In the genomic region with DNA sequence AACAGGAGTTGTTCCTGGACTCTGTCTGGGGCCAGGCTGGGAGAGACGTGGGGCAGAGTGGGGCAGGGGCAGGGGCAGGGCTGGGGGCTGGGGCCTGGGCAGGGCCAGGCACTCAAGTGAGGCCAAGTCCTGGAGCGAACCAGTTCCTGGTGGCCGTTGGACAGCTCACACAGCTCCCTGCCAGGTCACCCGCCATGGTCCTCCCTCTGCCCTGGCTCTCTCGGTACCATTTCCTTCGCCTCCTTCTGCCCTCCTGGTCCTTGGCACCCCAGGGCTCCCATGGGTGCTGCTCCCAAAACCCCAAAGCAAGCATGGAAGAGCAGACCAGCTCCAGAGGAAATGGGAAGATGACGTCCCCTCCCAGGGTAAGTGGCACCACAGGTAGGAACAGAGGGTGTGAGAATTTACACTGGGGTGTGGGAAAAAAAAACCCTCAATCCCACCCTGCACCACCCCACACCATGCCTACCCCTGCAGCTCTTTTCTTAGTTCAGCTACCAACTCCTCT, we compare ENCODE assay signal across 1 cellular context.
TF ChIP-seq lines count a peak whose summit lies in the region.

A gene with protein sequence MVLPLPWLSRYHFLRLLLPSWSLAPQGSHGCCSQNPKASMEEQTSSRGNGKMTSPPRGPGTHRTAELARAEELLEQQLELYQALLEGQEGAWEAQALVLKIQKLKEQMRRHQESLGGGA (plus strand): TSS at position 142 of the 508 bp plus-strand sequence. CDS start 53 bp downstream, at position 195.

TF ChIP-seq in H1, 55 proteins besides CTCF, POLR2A, EP300 and RAD21:
- TF ChIP-seq, protein P1, sequence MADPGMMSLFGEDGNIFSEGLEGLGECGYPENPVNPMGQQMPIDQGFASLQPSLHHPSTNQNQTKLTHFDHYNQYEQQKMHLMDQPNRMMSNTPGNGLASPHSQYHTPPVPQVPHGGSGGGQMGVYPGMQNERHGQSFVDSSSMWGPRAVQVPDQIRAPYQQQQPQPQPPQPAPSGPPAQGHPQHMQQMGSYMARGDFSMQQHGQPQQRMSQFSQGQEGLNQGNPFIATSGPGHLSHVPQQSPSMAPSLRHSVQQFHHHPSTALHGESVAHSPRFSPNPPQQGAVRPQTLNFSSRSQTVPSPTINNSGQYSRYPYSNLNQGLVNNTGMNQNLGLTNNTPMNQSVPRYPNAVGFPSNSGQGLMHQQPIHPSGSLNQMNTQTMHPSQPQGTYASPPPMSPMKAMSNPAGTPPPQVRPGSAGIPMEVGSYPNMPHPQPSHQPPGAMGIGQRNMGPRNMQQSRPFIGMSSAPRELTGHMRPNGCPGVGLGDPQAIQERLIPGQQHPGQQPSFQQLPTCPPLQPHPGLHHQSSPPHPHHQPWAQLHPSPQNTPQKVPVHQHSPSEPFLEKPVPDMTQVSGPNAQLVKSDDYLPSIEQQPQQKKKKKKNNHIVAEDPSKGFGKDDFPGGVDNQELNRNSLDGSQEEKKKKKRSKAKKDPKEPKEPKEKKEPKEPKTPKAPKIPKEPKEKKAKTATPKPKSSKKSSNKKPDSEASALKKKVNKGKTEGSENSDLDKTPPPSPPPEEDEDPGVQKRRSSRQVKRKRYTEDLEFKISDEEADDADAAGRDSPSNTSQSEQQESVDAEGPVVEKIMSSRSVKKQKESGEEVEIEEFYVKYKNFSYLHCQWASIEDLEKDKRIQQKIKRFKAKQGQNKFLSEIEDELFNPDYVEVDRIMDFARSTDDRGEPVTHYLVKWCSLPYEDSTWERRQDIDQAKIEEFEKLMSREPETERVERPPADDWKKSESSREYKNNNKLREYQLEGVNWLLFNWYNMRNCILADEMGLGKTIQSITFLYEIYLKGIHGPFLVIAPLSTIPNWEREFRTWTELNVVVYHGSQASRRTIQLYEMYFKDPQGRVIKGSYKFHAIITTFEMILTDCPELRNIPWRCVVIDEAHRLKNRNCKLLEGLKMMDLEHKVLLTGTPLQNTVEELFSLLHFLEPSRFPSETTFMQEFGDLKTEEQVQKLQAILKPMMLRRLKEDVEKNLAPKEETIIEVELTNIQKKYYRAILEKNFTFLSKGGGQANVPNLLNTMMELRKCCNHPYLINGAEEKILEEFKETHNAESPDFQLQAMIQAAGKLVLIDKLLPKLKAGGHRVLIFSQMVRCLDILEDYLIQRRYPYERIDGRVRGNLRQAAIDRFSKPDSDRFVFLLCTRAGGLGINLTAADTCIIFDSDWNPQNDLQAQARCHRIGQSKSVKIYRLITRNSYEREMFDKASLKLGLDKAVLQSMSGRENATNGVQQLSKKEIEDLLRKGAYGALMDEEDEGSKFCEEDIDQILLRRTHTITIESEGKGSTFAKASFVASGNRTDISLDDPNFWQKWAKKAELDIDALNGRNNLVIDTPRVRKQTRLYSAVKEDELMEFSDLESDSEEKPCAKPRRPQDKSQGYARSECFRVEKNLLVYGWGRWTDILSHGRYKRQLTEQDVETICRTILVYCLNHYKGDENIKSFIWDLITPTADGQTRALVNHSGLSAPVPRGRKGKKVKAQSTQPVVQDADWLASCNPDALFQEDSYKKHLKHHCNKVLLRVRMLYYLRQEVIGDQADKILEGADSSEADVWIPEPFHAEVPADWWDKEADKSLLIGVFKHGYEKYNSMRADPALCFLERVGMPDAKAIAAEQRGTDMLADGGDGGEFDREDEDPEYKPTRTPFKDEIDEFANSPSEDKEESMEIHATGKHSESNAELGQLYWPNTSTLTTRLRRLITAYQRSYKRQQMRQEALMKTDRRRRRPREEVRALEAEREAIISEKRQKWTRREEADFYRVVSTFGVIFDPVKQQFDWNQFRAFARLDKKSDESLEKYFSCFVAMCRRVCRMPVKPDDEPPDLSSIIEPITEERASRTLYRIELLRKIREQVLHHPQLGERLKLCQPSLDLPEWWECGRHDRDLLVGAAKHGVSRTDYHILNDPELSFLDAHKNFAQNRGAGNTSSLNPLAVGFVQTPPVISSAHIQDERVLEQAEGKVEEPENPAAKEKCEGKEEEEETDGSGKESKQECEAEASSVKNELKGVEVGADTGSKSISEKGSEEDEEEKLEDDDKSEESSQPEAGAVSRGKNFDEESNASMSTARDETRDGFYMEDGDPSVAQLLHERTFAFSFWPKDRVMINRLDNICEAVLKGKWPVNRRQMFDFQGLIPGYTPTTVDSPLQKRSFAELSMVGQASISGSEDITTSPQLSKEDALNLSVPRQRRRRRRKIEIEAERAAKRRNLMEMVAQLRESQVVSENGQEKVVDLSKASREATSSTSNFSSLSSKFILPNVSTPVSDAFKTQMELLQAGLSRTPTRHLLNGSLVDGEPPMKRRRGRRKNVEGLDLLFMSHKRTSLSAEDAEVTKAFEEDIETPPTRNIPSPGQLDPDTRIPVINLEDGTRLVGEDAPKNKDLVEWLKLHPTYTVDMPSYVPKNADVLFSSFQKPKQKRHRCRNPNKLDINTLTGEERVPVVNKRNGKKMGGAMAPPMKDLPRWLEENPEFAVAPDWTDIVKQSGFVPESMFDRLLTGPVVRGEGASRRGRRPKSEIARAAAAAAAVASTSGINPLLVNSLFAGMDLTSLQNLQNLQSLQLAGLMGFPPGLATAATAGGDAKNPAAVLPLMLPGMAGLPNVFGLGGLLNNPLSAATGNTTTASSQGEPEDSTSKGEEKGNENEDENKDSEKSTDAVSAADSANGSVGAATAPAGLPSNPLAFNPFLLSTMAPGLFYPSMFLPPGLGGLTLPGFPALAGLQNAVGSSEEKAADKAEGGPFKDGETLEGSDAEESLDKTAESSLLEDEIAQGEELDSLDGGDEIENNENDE (IDR thresholded peaks at IDR 0.05; ENCODE audit: insufficient replicate concordance, low read length) = no peak
- TF ChIP-seq MAFK (IDR thresholded peaks at IDR 0.05; ENCODE audit: low read depth, low read length) (no peak), POLR2AphosphoS5 (IDR thresholded peaks at IDR 0.05; ENCODE audit: low read depth, low read length) (peak; percentile 70; the same call in 1 of the 2 replicates)
